1 cellular context compared by ENCODE assay signal in the genomic region with DNA sequence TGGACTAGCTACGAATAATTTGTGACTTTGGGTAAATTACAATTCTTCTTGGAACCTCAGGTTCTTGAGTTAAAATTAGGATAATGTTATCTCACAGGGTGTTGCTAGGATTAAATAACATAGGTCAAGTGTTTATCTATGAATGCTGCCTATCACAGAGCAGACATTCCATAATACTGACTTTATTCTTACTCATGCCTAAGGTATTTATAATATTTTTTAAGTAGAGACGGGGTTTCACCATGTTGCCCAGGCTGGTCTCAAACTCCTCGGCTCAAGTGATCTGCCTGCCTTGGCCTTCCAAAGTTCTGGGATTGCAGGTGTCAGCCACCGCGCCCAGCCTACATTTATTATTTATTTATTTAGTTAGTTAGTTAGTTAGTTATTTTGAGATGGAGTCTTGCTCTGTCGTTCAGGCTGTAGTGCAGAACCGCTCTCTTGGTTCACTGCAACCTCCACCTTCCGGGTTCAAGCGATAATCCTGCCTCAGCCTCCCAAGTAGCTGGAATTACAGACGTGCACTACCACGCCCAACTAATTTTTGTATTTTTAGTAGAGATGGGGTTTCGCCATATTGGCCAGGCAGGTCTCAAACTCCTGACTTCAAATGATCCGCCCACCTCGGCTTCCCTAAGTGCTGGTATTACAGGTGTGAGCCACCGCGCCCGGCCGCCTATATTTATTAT.
TF ChIP-seq lines count a peak whose summit lies in the region.

No MANE protein-coding gene starts in this region.

TF ChIP-seq in WTC11, 78 proteins besides CTCF, POLR2A, EP300 and RAD21 (continued from another document):
- TF ChIP-seq, protein P1, sequence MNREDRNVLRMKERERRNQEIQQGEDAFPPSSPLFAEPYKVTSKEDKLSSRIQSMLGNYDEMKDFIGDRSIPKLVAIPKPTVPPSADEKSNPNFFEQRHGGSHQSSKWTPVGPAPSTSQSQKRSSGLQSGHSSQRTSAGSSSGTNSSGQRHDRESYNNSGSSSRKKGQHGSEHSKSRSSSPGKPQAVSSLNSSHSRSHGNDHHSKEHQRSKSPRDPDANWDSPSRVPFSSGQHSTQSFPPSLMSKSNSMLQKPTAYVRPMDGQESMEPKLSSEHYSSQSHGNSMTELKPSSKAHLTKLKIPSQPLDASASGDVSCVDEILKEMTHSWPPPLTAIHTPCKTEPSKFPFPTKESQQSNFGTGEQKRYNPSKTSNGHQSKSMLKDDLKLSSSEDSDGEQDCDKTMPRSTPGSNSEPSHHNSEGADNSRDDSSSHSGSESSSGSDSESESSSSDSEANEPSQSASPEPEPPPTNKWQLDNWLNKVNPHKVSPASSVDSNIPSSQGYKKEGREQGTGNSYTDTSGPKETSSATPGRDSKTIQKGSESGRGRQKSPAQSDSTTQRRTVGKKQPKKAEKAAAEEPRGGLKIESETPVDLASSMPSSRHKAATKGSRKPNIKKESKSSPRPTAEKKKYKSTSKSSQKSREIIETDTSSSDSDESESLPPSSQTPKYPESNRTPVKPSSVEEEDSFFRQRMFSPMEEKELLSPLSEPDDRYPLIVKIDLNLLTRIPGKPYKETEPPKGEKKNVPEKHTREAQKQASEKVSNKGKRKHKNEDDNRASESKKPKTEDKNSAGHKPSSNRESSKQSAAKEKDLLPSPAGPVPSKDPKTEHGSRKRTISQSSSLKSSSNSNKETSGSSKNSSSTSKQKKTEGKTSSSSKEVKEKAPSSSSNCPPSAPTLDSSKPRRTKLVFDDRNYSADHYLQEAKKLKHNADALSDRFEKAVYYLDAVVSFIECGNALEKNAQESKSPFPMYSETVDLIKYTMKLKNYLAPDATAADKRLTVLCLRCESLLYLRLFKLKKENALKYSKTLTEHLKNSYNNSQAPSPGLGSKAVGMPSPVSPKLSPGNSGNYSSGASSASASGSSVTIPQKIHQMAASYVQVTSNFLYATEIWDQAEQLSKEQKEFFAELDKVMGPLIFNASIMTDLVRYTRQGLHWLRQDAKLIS (CRISPR knock-in tag; IDR thresholded peaks at IDR 0.05; ENCODE audit: borderline replicate concordance) = no peak
- TF ChIP-seq, protein P2, sequence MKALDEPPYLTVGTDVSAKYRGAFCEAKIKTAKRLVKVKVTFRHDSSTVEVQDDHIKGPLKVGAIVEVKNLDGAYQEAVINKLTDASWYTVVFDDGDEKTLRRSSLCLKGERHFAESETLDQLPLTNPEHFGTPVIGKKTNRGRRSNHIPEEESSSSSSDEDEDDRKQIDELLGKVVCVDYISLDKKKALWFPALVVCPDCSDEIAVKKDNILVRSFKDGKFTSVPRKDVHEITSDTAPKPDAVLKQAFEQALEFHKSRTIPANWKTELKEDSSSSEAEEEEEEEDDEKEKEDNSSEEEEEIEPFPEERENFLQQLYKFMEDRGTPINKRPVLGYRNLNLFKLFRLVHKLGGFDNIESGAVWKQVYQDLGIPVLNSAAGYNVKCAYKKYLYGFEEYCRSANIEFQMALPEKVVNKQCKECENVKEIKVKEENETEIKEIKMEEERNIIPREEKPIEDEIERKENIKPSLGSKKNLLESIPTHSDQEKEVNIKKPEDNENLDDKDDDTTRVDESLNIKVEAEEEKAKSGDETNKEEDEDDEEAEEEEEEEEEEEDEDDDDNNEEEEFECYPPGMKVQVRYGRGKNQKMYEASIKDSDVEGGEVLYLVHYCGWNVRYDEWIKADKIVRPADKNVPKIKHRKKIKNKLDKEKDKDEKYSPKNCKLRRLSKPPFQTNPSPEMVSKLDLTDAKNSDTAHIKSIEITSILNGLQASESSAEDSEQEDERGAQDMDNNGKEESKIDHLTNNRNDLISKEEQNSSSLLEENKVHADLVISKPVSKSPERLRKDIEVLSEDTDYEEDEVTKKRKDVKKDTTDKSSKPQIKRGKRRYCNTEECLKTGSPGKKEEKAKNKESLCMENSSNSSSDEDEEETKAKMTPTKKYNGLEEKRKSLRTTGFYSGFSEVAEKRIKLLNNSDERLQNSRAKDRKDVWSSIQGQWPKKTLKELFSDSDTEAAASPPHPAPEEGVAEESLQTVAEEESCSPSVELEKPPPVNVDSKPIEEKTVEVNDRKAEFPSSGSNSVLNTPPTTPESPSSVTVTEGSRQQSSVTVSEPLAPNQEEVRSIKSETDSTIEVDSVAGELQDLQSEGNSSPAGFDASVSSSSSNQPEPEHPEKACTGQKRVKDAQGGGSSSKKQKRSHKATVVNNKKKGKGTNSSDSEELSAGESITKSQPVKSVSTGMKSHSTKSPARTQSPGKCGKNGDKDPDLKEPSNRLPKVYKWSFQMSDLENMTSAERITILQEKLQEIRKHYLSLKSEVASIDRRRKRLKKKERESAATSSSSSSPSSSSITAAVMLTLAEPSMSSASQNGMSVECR (CRISPR knock-in tag; IDR thresholded peaks at IDR 0.05; ENCODE audit: borderline replicate concordance) = no peak
- TF ChIP-seq GABPB1 (CRISPR knock-in tag; IDR thresholded peaks at IDR 0.05) = no peak
